Comparison of ENCODE assay signal across 8 cellular contexts in the genomic region with DNA sequence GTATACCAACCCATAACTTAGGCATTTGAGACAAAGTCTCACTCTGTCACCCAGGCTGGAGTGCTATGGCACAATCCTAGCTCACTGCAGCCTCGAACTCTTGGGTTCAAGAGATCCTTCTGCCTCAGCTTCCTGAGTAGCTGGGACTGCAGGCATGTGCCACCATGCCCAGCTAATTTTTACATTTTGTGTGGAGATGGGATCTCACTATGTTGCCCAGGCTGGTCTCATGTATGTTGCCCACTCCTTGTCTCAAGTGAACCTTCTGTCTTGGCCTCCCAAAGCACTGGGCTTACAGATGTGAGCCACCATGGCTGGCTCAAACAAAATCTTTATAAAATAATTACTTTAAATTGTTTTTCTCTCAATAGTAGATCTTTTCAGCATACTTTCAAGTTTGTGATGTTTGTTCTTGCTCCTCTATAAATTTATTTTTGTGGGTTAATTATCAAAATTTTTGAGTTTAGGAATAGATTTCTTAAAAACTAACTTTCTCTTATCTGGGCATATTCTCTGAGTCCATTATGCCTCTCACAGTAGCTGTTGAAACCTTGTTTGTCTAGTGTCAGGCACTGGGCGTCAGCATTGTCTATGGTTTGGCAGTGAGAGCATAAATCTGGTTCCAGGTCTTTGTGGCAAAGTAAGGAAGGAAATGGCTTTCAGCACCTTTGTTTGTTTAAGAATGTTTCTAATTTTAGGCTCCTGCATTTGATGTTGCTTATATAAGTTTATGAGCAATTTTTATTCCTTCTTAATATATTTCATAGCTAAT. TPM values are rescaled to one million over a fixed set of nuclear protein-coding genes. Genes with fewer than 3 reads are reported as not detected.
A peak's percentile ranks its signal among the peaks of the same experiment; 100 is the strongest.
DNase-seq lines count a peak whose midpoint lies in the region; ATAC-seq and TF ChIP-seq lines count a peak whose summit lies in the region.

No MANE protein-coding gene starts in this region.

- no peak for TF ChIP-seq POLR2A in body of pancreas (IDR thresholded peaks at IDR 0.05)

- peak; percentile 70 for DNase-seq in A172 (ENCODE audit: low spot score)
- DNase-seq in GM13977 (ENCODE audit: low spot score): peak; percentile 18
- DNase-seq in NCI-H226: peak; percentile 61
- peak; percentile 21 to 43 (median 30) for DNase-seq in body of pancreas
- peak; percentile 84 to 94 for DNase-seq in lung microvascular endothelial cell (ENCODE audit: low read depth in 2 of 2)
- no peak for DNase-seq in kidney glomerular epithelial cell (lab: John Stamatoyannopoulos, UW)
- no peak for DNase-seq in NCI-H1930 (lab: John Stamatoyannopoulos, UW)
- DNase-seq in NCI-H187 treated with DMSO at 0.1 percent for 48 hours (lab: John Stamatoyannopoulos, UW): no peak

- intact Hi-C loops in body of pancreas (cut with DNase I): no loop called here

- WGBS in body of pancreas, 2 donors: 51 to 55% methylated on average over 2 of the region's 2 CpGs

- H3K36me3 ChIP-seq in body of pancreas (replicated peaks in 1 of 2; ENCODE audit: insufficient read depth in 1 of 2, low read depth in 2 of 2): no peaks in the 10 kb centered on the region

- no peaks in the 10 kb centered on the region for H3K27me3 ChIP-seq in body of pancreas

- ATAC-seq in body of pancreas: peak; percentile 56

- in situ Hi-C loops in GM13977 (cut with MboI; ENCODE audit: low pct_unique_long_range_greater_than_20kb, low sequenced_read_pairs, unreplicated experiment): no loop called here

- no peaks in the 10 kb centered on the region for H3K4me1 ChIP-seq in body of pancreas

- peak; percentile 60 for TF ChIP-seq CTCF in GM13977 (IDR thresholded peaks at IDR 0.05; ENCODE audit: extremely low read depth, insufficient read depth, missing control alignments)
- TF ChIP-seq CTCF in body of pancreas (IDR thresholded peaks at IDR 0.05): peak in 2 of 7 experiments; percentile 32 to 36

- H3K9me3 ChIP-seq in body of pancreas: no peaks in the 10 kb centered on the region

- H3K27ac ChIP-seq in body of pancreas: no peak overlapping the region

- no peak overlapping the region for H3K4me3 ChIP-seq in body of pancreas

RNA-seq across cellular contexts. Expression of gene NLN, which starts 38.7 kb away (rescaled TPM):
- total RNA-seq in A172 (2014; rRNA removed; shearing (Covaris generic)): 48.9 and 54.7 TPM in 2 replicates
- 1 to 10 TPM; 2.3 to 8.0 TPM for total RNA-seq in body of pancreas
- total RNA-seq in lung microvascular endothelial cell: 21.0 and 22.7 TPM in 2 replicates

RNA-seq across cellular contexts. Expression of gene SGTB, which starts 38.8 kb away (rescaled TPM):
- total RNA-seq in A172 (2014; rRNA removed; shearing (Covaris generic)): 17.7 and 20.2 TPM in 2 replicates
- total RNA-seq in body of pancreas (1 to 10 TPM; 3.1 to 3.6 TPM), lung microvascular endothelial cell (9.3 and 9.4 TPM in 2 replicates)

Comparison
In these comparisons a context has a peak if more than half of its experiments do, and no peak if none do; other contexts are left out.
1. DNase-seq: peak in A172 (single experiment), GM13977 (single experiment), NCI-H226 (single experiment), body of pancreas (4 of 4) and lung microvascular endothelial cell (2 of 2); none in kidney glomerular epithelial cell (single experiment), NCI-H1930 (0 of 2) and NCI-H187 treated with DMSO at 0.1 percent for 48 hours (single experiment).